Comparison of ENCODE assay signal across 11 cellular contexts in the genomic region with DNA sequence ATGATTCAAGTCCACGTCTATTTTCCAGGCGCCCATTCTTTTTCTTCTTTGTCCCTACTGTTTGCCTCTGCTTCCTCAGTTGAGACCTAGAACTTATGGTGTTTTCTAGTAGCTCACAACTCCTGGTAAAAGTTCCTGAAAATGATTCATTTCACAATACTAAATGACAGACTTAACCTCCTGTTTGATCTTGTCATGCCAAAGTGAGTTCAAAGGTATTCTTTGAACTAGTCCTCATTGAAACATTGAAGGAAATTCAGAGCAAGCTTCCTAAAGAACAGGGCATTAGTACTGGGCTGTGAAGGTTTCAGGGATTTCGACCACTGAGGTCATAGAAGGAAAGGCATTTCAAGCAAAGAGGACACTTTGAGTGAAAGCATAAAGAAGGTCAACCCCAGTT.
"Had no signal": no experiment of that assay in that cellular context is flagged by ENCODE, and none has a peak within 500 bp of the region (broad histone marks: within the 10 kb centered on the region; RNA-seq: fewer than 3 reads in every experiment).

No MANE protein-coding gene starts in this region.

- H3K36me3 ChIP-seq: HAP-1 had no signal

- H3K9ac ChIP-seq: GM23248 had no signal

- H3K4me2 ChIP-seq: GM23338 had no signal

- H2AFZ ChIP-seq: GM23248 had no signal

- ATAC-seq: GM23338, HCT116 had no signal

- H3K27ac ChIP-seq: GM23248 had no signal

- H3K4me1 ChIP-seq: HAP-1 had no signal

- H3K4me3 ChIP-seq: GM23248, GM23338, HAP-1 had no signal

- H3K4me1 Mint-ChIP-seq: GM23338, H9 had no signal

- H3K4me3 Mint-ChIP-seq: GM23338, H9, HFFc6 had no signal

- H3K27ac Mint-ChIP-seq: GM23338, H9, HFFc6 had no signal

- H3K9me3 ChIP-seq: HAP-1 had no signal

- DNase-seq: GM23248, GOT3, H7, H9, HCEC 1CT, HFFc6 had no signal

- H3K9me3 Mint-ChIP-seq: HFFc6 had no signal

- FAIRE-seq: H1, H54 had no signal
